Comparison of ENCODE assay signal across 8 cellular contexts in the genomic region with DNA sequence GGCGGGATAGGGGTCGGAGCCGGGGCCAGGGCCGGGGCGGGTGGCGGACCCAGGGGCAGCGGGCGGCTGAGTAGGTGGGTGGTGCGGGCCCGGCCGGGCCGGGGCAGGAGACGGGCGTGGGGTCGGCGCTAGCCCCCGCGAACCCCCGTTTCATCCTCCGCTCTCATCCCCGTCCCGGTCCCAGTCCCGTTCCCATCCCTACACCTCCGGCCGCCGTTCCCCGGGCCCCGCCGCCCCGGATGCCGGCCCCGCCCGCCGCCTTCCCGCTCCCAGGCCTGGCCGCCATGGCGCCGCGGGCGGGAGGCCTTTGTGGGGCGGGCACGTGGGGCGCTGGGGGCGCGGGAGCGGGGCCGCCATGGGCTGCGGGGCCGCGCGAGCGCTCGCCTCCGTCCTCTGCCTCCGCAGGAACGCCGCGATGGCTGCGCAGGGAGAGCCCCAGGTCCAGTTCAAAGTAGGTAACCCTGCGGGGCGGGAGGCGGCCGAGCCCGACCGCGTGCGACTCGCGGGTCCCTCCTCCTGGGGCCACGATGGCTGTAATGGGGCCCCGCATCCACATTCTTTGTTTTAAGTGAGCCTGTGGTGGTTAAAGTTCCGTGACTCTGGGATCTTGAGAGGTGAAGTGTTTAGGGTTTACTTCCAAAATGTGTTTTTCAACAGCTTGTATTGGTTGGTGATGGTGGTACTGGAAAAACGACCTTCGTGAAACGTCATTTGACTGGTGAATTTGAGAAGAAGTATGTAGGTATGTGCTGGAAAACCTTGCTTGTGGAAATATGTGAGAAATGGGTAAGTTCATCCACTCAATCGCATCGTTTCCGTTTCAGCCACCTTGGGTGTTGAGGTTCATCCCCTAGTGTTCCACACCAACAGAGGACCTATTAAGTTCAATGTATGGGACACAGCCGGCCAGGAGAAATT. TPM values are rescaled to one million over a fixed set of nuclear protein-coding genes. Genes with fewer than 3 reads are reported as not detected.
DNase-seq lines count a peak whose midpoint lies in the region; ATAC-seq, FAIRE-seq and TF ChIP-seq lines count a peak whose summit lies in the region.

No MANE protein-coding gene starts in this region.

- H3K9me3 ChIP-seq in MG63 (no peaks in the 10 kb centered on the region), fibroblast of lung (ENCODE audit: control insufficient read depth, insufficient read depth, low read depth, low read length) (no peaks in the 10 kb centered on the region)

- no peaks in the 10 kb centered on the region for H3K9me3 Mint-ChIP-seq in natural killer cell treated with Interleukin-12 subunit alpha and Interleukin-12 subunit beta and Interleukin-15 and Interleukin-18, amount 100 ng/mL, for 72 hours
- H3K9me3 Mint-ChIP-seq in type B pancreatic cell: no peaks in the 10 kb centered on the region

- peak overlapping the region; percentile 94 for H3K4me3 Mint-ChIP-seq in natural killer cell treated with Interleukin-12 subunit alpha and Interleukin-12 subunit beta and Interleukin-15 and Interleukin-18, amount 100 ng/mL, for 72 hours
- H3K4me3 Mint-ChIP-seq in type B pancreatic cell: peak overlapping the region; percentile 96

- no peaks in the 10 kb centered on the region for H3K27me3 Mint-ChIP-seq in natural killer cell treated with Interleukin-12 subunit alpha and Interleukin-12 subunit beta and Interleukin-15 and Interleukin-18, amount 100 ng/mL, for 72 hours
- H3K27me3 Mint-ChIP-seq in type B pancreatic cell: no peaks in the 10 kb centered on the region

- peaks cover 4% of the 10 kb centered on the region for H3K4me1 ChIP-seq in fibroblast of lung (ENCODE audit: control insufficient read depth, extremely low read depth, insufficient read depth, low read length)

- DNase-seq in GM12891 (ENCODE audit: insufficient read length, low spot score) (peak; percentile 44), H7 (peak; percentile 81), MG63 (peak; percentile 39), activated T-helper 1 cell treated with Interleukin-2 at 50 U/mL for 16 hours (ENCODE audit: low read depth) (peak; percentile 28), fibroblast of lung (ENCODE audit: low read depth in 2 of 2) (peak; percentile 15 to 56), type B pancreatic cell (ENCODE audit: extremely low spot score, unreplicated experiment) (no peak), HPDE6-E6E7 (ENCODE audit: extremely low spot score) (no peak)
- peak; percentile 67 for DNase-seq in natural killer cell treated with Interleukin-12 subunit alpha and Interleukin-12 subunit beta and Interleukin-15 and Interleukin-18, amount 100 ng/mL, for 72 hours (ENCODE audit: low spot score)

- peak overlapping the region; percentile 81 for H3K4me3 ChIP-seq in H7 (ENCODE audit: insufficient read depth, low read depth, low read length)
- peak overlapping the region; percentile 79 for H3K4me3 ChIP-seq in MG63
- peak overlapping the region; percentile 92 to 99 (median 95) for H3K4me3 ChIP-seq in fibroblast of lung (replicated peaks in 1 of 4; ENCODE audit: control extremely low read depth in 1 of 4, insufficient read depth in 1 of 4, low read depth in 3 of 4, low read length in 4 of 4)

- H3K36me3 ChIP-seq in H7 (replicated peaks; ENCODE audit: control insufficient read depth, insufficient read depth, low read length): peaks cover 36% of the 10 kb centered on the region
- peaks cover 50% of the 10 kb centered on the region for H3K36me3 ChIP-seq in MG63
- H3K36me3 ChIP-seq in fibroblast of lung (ENCODE audit: control insufficient read depth, insufficient read depth, low read length): peaks cover 15% of the 10 kb centered on the region

- peak overlapping the region; percentile 88 to 91 for H3K27ac Mint-ChIP-seq in natural killer cell treated with Interleukin-12 subunit alpha and Interleukin-12 subunit beta and Interleukin-15 and Interleukin-18, amount 100 ng/mL, for 72 hours
- peak overlapping the region; percentile 94 for H3K27ac Mint-ChIP-seq in type B pancreatic cell

- H3K9ac ChIP-seq in fibroblast of lung (ENCODE audit: insufficient read depth, low read length): peak overlapping the region; percentile 88

- FAIRE-seq in GM12891 (lab: Jason Lieb, UNC): peak; percentile 77

- H3K36me3 Mint-ChIP-seq in natural killer cell treated with Interleukin-12 subunit alpha and Interleukin-12 subunit beta and Interleukin-15 and Interleukin-18, amount 100 ng/mL, for 72 hours: peaks cover 43% of the 10 kb centered on the region
- H3K36me3 Mint-ChIP-seq in type B pancreatic cell: peaks cover 44% of the 10 kb centered on the region

- TF ChIP-seq POLR2A in GM12891 (IDR thresholded peaks at IDR 0.05; ENCODE audit: low read depth, low read length): peak; percentile 17; the same call in 1 of the 2 replicates

- H3K27me3 ChIP-seq in H7 (ENCODE audit: control insufficient read depth, insufficient read depth, low read length) (no peaks in the 10 kb centered on the region), MG63 (no peaks in the 10 kb centered on the region), fibroblast of lung (ENCODE audit: control insufficient read depth, insufficient read depth, low read length) (no peaks in the 10 kb centered on the region)

- H3K79me2 ChIP-seq in fibroblast of lung (ENCODE audit: control insufficient read depth, insufficient read depth, low read length): peaks cover 33% of the 10 kb centered on the region

- H4K20me1 ChIP-seq in fibroblast of lung (ENCODE audit: control insufficient read depth, extremely low read depth, insufficient read depth, low read length): no peaks in the 10 kb centered on the region

- peak; percentile 56 to 71 for ATAC-seq in natural killer cell treated with Interleukin-12 subunit alpha and Interleukin-12 subunit beta and Interleukin-15 and Interleukin-18, amount 100 ng/mL, for 72 hours

- no peak overlapping the region for H2AFZ ChIP-seq in fibroblast of lung (ENCODE audit: low read length)

- H3K27ac ChIP-seq in fibroblast of lung (ENCODE audit: insufficient read depth, low read length): peak overlapping the region; percentile 87

- peaks cover 30 to 50% of the 10 kb centered on the region in 2 donors for H3K4me1 Mint-ChIP-seq in natural killer cell treated with Interleukin-12 subunit alpha and Interleukin-12 subunit beta and Interleukin-15 and Interleukin-18, amount 100 ng/mL, for 72 hours (ENCODE audit: low read depth in 2 of 2)
- peaks cover 32% of the 10 kb centered on the region for H3K4me1 Mint-ChIP-seq in type B pancreatic cell (ENCODE audit: unreplicated experiment)

- no peak for TF ChIP-seq CTCF in fibroblast of lung (conservative IDR thresholded peaks at IDR 0.05 in 1 of 2, IDR thresholded peaks at IDR 0.05 in 1 of 2; ENCODE audit: low read depth in 1 of 2, low read length in 2 of 2)
- TF ChIP-seq CTCF in type B pancreatic cell (conservative IDR thresholded peaks at IDR 0.05): no peak

- peak overlapping the region; percentile 80 for H3K4me2 ChIP-seq in fibroblast of lung (ENCODE audit: extremely low read depth, insufficient read depth, low read length)

TF ChIP-seq in GM12891, 5 proteins besides CTCF, POLR2A, EP300 and RAD21:
- TF ChIP-seq POU2F2 (IDR thresholded peaks at IDR 0.05; ENCODE audit: low read depth, low read length) (no peak), TAF1 (IDR thresholded peaks at IDR 0.05; ENCODE audit: low read depth, low read length) (peak; percentile 48; the same call in 1 of the 2 replicates)

RNA-seq across cellular contexts. Expression of a gene that starts 0.6 kb away (rescaled TPM):
- polyA plus RNA-seq in GM12891 (2012; ENCODE audit: low read depth, missing spikeins): 1,629 TPM
- total RNA-seq in H7 (2014; rRNA removed; shearing (Covaris generic)): 1,191 and 1,396 TPM in 2 replicates
- total RNA-seq in MG63 (2014; rRNA removed; shearing (Covaris generic); ENCODE audit: low replicate concordance): 1,095 and 1,946 TPM in 2 replicates
- total RNA-seq in fibroblast of lung (409 and 445 TPM in 2 replicates), type B pancreatic cell (ENCODE audit: low replicate concordance) (699 and 984 TPM in 2 replicates)
- 1,342 and 2,198 TPM in 2 replicates for polyA plus RNA-seq in fibroblast of lung
- polyA plus RNA-seq in fibroblast of lung (2012): 872 and 1,383 TPM in 2 replicates
- 221 and 439 TPM in 2 replicates for polyA minus RNA-seq in fibroblast of lung (ENCODE audit: low replicate concordance)
- 1,000 to 10,000 TPM; 1,073 to 1,486 TPM for total RNA-seq in natural killer cell treated with Interleukin-12 subunit alpha and Interleukin-12 subunit beta and Interleukin-15 and Interleukin-18, amount 100 ng/mL, for 72 hours

RNA-seq across cellular contexts. Expression of a gene that starts 33.4 kb away (rescaled TPM):
- 3.3 TPM for polyA plus RNA-seq in GM12891 (2012; ENCODE audit: low read depth, missing spikeins)
- 19.3 and 24.9 TPM in 2 replicates for total RNA-seq in H7 (2014; rRNA removed; shearing (Covaris generic))
- total RNA-seq in MG63 (2014; rRNA removed; shearing (Covaris generic); ENCODE audit: low replicate concordance): 23.6 and 30.2 TPM in 2 replicates
- 35.2 and 40.6 TPM in 2 replicates for total RNA-seq in fibroblast of lung
- polyA plus RNA-seq in fibroblast of lung: 62.2 and 87.8 TPM in 2 replicates
- polyA plus RNA-seq in fibroblast of lung (2012): 39.4 and 50.7 TPM in 2 replicates
- polyA minus RNA-seq in fibroblast of lung (ENCODE audit: low replicate concordance): 15.6 and 17.6 TPM in 2 replicates
- 10 to 100 TPM in 1 of 2 donors, 1 to 10 TPM in 1; 9.0 to 16.4 TPM for total RNA-seq in natural killer cell treated with Interleukin-12 subunit alpha and Interleukin-12 subunit beta and Interleukin-15 and Interleukin-18, amount 100 ng/mL, for 72 hours
- 8.2 and 17.3 TPM in 2 replicates for total RNA-seq in type B pancreatic cell (ENCODE audit: low replicate concordance)

Comparison
In these comparisons a context has a peak if more than half of its experiments do, and no peak if none do; other contexts are left out.
1. DNase-seq: peak in GM12891 (single experiment), H7 (single experiment), MG63 (single experiment), activated T-helper 1 cell treated with Interleukin-2 at 50 U/mL for 16 hours (single experiment), fibroblast of lung (2 of 2) and natural killer cell treated with Interleukin-12 subunit alpha and Interleukin-12 subunit beta and Interleukin-15 and Interleukin-18, amount 100 ng/mL, for 72 hours (single experiment); none in type B pancreatic cell (single experiment) and HPDE6-E6E7 (single experiment).
2. Peak in every context shown above with its lines, with median percentiles within 50 percentile points of each other: H3K4me3 ChIP-seq.